1 cellular context compared by ENCODE assay signal in genomic region chr17:28958820-28959455, GRCh38.
TF ChIP-seq lines count a peak whose summit lies in the region.

No MANE protein-coding gene starts in this region.

TF ChIP-seq in SK-N-SH, 30 proteins besides CTCF, POLR2A, EP300 and RAD21:
- TF ChIP-seq RFX5 (IDR thresholded peaks at IDR 0.05; ENCODE audit: low read length): no peak
- TF ChIP-seq ZBTB33 (IDR thresholded peaks at IDR 0.05; ENCODE audit: borderline replicate concordance, low read depth): no peak
- TF ChIP-seq POLR2AphosphoS5 (IDR thresholded peaks at IDR 0.05; ENCODE audit: low read depth, low read length): no peak
- no peak for TF ChIP-seq NFIC (IDR thresholded peaks at IDR 0.05; ENCODE audit: borderline replicate concordance)
- TF ChIP-seq, protein P1, sequence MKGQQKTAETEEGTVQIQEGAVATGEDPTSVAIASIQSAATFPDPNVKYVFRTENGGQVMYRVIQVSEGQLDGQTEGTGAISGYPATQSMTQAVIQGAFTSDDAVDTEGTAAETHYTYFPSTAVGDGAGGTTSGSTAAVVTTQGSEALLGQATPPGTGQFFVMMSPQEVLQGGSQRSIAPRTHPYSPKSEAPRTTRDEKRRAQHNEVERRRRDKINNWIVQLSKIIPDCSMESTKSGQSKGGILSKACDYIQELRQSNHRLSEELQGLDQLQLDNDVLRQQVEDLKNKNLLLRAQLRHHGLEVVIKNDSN (IDR thresholded peaks at IDR 0.05; ENCODE audit: borderline replicate concordance, low read depth): no peak
- no peak for TF ChIP-seq GABPA (IDR thresholded peaks at IDR 0.05; ENCODE audit: low read depth)
- TF ChIP-seq SMC3 (IDR thresholded peaks at IDR 0.05; ENCODE audit: low read depth, low read length): no peak
- no peak for TF ChIP-seq GATA2 (CRISPR knock-in tag; IDR thresholded peaks at IDR 0.05)
